Comparison of ENCODE assay signal across 9 cellular contexts in the genomic region with DNA sequence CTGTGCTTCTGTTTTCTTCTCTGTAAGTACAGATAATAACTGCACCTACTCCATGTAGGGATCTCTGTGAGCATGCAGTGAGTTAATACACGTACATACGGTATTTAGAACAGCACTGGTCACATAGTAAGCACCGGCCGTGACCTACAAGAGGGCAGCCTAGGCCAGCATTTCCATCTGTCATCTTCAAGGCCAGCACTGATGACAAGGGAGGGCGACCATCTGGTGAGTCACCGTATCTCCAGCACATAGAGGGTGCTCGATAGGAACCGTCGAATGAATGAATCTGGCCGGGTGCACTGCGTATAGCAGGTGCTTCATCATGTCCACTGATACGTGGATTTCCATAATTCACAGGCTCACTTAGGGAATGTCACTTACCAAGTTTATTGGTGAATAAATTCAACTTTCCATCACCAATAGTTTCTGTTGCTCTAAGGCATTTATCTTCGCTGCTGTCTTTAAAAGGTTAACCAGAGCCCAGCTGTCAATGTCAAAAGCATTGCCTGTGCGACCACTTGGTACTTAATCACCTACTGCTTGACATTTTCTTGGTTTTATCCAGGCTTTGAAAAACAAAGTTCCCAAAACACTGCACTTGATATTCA. TPM values are rescaled to one million over a fixed set of nuclear protein-coding genes. Genes with fewer than 3 reads are reported as not detected.
DNase-seq lines count a peak whose midpoint lies in the region; ATAC-seq and TF ChIP-seq lines count a peak whose summit lies in the region.
"Had no signal": no experiment of that assay in that cellular context is flagged by ENCODE, and none has a peak within 500 bp of the region (broad histone marks: within the 10 kb centered on the region; RNA-seq: fewer than 3 reads in every experiment).

No MANE protein-coding gene starts in this region.

- H3K4me3 Mint-ChIP-seq in endothelial cell (ENCODE audit: unreplicated experiment) (no peak overlapping the region), naive B cell (no peak overlapping the region)

- H3K9me3 Mint-ChIP-seq in endothelial cell (ENCODE audit: unreplicated experiment) (no peaks in the 10 kb centered on the region), naive B cell (peaks cover 0 to 3% (median 0%) of the 10 kb centered on the region in 7 donors)

- ATAC-seq in naive B cell (ENCODE audit: low read depth in 2 of 2): no peak

- peak overlapping the region; percentile 93 for H3K27ac ChIP-seq in AG04450 (ENCODE audit: low read depth, low read length)
- H3K27ac ChIP-seq in RWPE1: no peak overlapping the region

- H3K4me3 ChIP-seq in AG04450 (ENCODE audit: low read depth, low read length): no peak overlapping the region; the same call in 1 of the 2 replicates

- CTCF ChIA-PET in AG04450 (lab: Charles Lee) (interaction anchor here (0.9 to 1.7 kb wide), 4 partner anchors 8 to 301 kb away, joined by 5 to 18 read pairs (median 7); partner anchors contain the start of gene NOD1), RWPE1 (lab: Yijun Ruan, JAX) (interaction anchor here (0.6 kb wide), 1 partner anchor 185 kb away, joined by 3 read pairs; no protein-coding TSS in a partner anchor)

- H3K4me1 Mint-ChIP-seq in endothelial cell (ENCODE audit: unreplicated experiment) (peaks cover 54% of the 10 kb centered on the region), naive B cell (peaks cover 62 to 98% (median 91%) of the 10 kb centered on the region in 3 donors)

- no peaks in the 10 kb centered on the region for H3K27me3 ChIP-seq in AG04450 (ENCODE audit: control insufficient read depth, insufficient read depth, low read length)

- H3K36me3 Mint-ChIP-seq in endothelial cell (ENCODE audit: low read depth, unreplicated experiment): peaks cover 5% of the 10 kb centered on the region
- peaks cover 0 to 8% of the 10 kb centered on the region in 2 donors for H3K36me3 Mint-ChIP-seq in naive B cell

- DNase-seq in AG04450 (ENCODE audit: low read depth, low spot score): no peak
- DNase-seq in SHP77 (lab: John Stamatoyannopoulos, UW): peak; percentile 68 to 78
- DNase-seq in endothelial cell (ENCODE audit: low spot score): no peak
- no peak for DNase-seq in naive B cell
- DNase-seq in activated CD4-positive, CD25-positive, alpha-beta regulatory T cell (lab: John Stamatoyannopoulos, UW): no peak
- DNase-seq in NCI-H128 (lab: John Stamatoyannopoulos, UW; ENCODE audit: unreplicated experiment): no peak
- DNase-seq in RWPE1 (ENCODE audit: low spot score): no peak
- no peak for DNase-seq in AG08396 (ENCODE audit: low spot score)
- DNase-seq: Caco-2 had no signal

- POLR2A ChIA-PET in AG04450 (lab: Yijun Ruan, JAX): interaction anchor here (1.5 kb wide), 1 partner anchor 8 kb away, joined by 7 read pairs; the partner anchor contains the start of gene NOD1
- POLR2A ChIA-PET in RWPE1 (lab: Yijun Ruan, JAX; ENCODE audit: low non-redundant PET): no interaction called here

- no peak for TF ChIP-seq CTCF in AG04450 (IDR thresholded peaks at IDR 0.05; ENCODE audit: low read depth, low read length)
- TF ChIP-seq CTCF in endothelial cell (IDR thresholded peaks at IDR 0.05; ENCODE audit: unreplicated experiment): no peak
- TF ChIP-seq CTCF in RWPE1 (conservative IDR thresholded peaks at IDR 0.05; ENCODE audit: low read depth): no peak

- H3K27me3 Mint-ChIP-seq in endothelial cell (ENCODE audit: unreplicated experiment) (peaks cover 1% of the 10 kb centered on the region), naive B cell (no peaks in the 10 kb centered on the region)

- H3K27ac Mint-ChIP-seq in endothelial cell (ENCODE audit: unreplicated experiment): peak overlapping the region; percentile 74
- H3K27ac Mint-ChIP-seq in naive B cell: peak overlapping the region in 5 of 6 donors; percentile 9 to 58 (median 40)

- H3K9me3 ChIP-seq in AG04450 (ENCODE audit: control insufficient read depth, insufficient read depth, low read length): no peaks in the 10 kb centered on the region
- H3K9me3 ChIP-seq: Caco-2 had no signal

RNA-seq across cellular contexts. Expression of gene NOD1, which starts 8.3 kb away (rescaled TPM):
- polyA plus RNA-seq in AG04450 (2011; rRNA removed): 3.3 and 3.5 TPM in 2 replicates
- polyA minus RNA-seq in AG04450 (2011; rRNA and poly(A)+ RNA removed): 4.0 and 5.4 TPM in 2 replicates
- total RNA-seq in endothelial cell (ENCODE audit: unreplicated experiment): 32.7 TPM
- 10 to 100 TPM in 2 of 6 donors, 1 to 10 TPM in 4; 7.0 to 16.8 (median 8.6) TPM for polyA plus RNA-seq in naive B cell (ENCODE audit: low read depth in 6 of 6)

RNA-seq across cellular contexts. Expression of gene GGCT, which starts 34.4 kb away (rescaled TPM):
- 19.8 and 24.4 TPM in 2 replicates for polyA plus RNA-seq in AG04450 (2011; rRNA removed)
- 4.9 and 5.5 TPM in 2 replicates for polyA minus RNA-seq in AG04450 (2011; rRNA and poly(A)+ RNA removed)
- 34.0 TPM for total RNA-seq in endothelial cell (ENCODE audit: unreplicated experiment)
- 10 to 100 TPM; 12.1 to 36.0 (median 28.8) TPM for polyA plus RNA-seq in naive B cell (ENCODE audit: low read depth in 6 of 6)

Comparison
In these comparisons a context has a peak if more than half of its experiments do, and no peak if none do; other contexts are left out.
1. DNase-seq: peak in SHP77 (2 of 2); none in AG04450 (single experiment), endothelial cell (single experiment), naive B cell (single experiment), activated CD4-positive, CD25-positive, alpha-beta regulatory T cell (0 of 4), NCI-H128 (single experiment), RWPE1 (single experiment) and AG08396 (single experiment).